Comparison of ENCODE assay signal across 8 cellular contexts in genomic region chr10:7410800-7411670, GRCh38. TPM values are rescaled to one million over a fixed set of nuclear protein-coding genes. Genes with fewer than 3 reads are reported as not detected.
DNase-seq lines count a peak whose midpoint lies in the region; TF ChIP-seq lines count a peak whose summit lies in the region.

TSS of gene SFMBT2 (minus strand) at chr10:7411034. CDS start at chr10:7381898, 29,136 bp downstream.

- no peak within 1 kb of the TSS for H3K56ac ChIP-seq in H9 (ENCODE audit: insufficient read length, low read depth, low read length)

- H3K27me3 Mint-ChIP-seq in H9 (ENCODE audit: low read depth): peaks cover 95% of the 10 kb centered on the region

- H3K79me2 ChIP-seq in H9 (ENCODE audit: insufficient read depth, low read length): no peaks in the 10 kb centered on the region

- H2AFZ ChIP-seq in H9 (ENCODE audit: low read length): no peak within 1 kb of the TSS

- peak; percentile 35 for DNase-seq in GM04504 (ENCODE audit: low read depth)
- DNase-seq in H9: peak; percentile 45
- DNase-seq in NCI-H1105 (lab: John Stamatoyannopoulos, UW): peak; percentile 1
- peak; percentile 55 for DNase-seq in activated CD4-positive, alpha-beta T cell treated with anti-CD3 and anti-CD28 coated beads, Interleukin-2, amount 50 U/mL, for 4 hours
- peak in 2 of 3 experiments; percentile 35 to 57 for DNase-seq in stimulated activated CD4-positive, alpha-beta T cell treated with anti-CD3 and anti-CD28 coated beads, TNF-alpha, amount 100 ng/mL, for 24 hours (ENCODE audit: low read depth in 3 of 3)
- no peak for DNase-seq in GOT3 (lab: John Stamatoyannopoulos, UW)

- H3K9ac ChIP-seq in H9 (ENCODE audit: extremely low read depth, insufficient read length, low read length) (no peak within 1 kb of the TSS), duodenal mucosa (ENCODE audit: low read depth in 1 of 2, low read length in 2 of 2) (peak within 1 kb of the TSS; percentile 42 to 58), liver (ENCODE audit: low read depth in 1 of 2, low read length in 2 of 2) (no peak within 1 kb of the TSS)

- H4K20me1 ChIP-seq in H9 (ENCODE audit: control insufficient read depth, insufficient read depth, insufficient read length): no peaks in the 10 kb centered on the region

- H4K91ac ChIP-seq in H9 (ENCODE audit: insufficient read length, low read depth, low read length): no peak within 1 kb of the TSS

- peak within 1 kb of the TSS; percentile 83 to 91 for H3K4me3 Mint-ChIP-seq in H9

- no peak within 1 kb of the TSS for H3K27ac ChIP-seq in H9 (ENCODE audit: insufficient read length, low read depth, low read length)
- no peak within 1 kb of the TSS for H3K27ac ChIP-seq in duodenal mucosa (ENCODE audit: low read depth, low read length)
- H3K27ac ChIP-seq in liver (ENCODE audit: low read depth in 1 of 2, low read length in 2 of 2): peak within 1 kb of the TSS; percentile 21 to 69

- no peak within 1 kb of the TSS for H4K8ac ChIP-seq in H9 (replicated peaks; ENCODE audit: insufficient read length, low read depth, low read length)

- H3K4me1 ChIP-seq in H9 (ENCODE audit: insufficient read depth, low read length): no peaks in the 10 kb centered on the region
- H3K4me1 ChIP-seq in duodenal mucosa (ENCODE audit: control insufficient read depth in 1 of 2, insufficient read depth in 2 of 2, low read length in 2 of 2): peaks cover 0 to 20% of the 10 kb centered on the region in 2 donors
- H3K4me1 ChIP-seq in liver (ENCODE audit: control insufficient read depth in 4 of 4, insufficient read depth in 4 of 4, low read length in 3 of 4): peaks cover 11 to 54% (median 34%) of the 10 kb centered on the region in 4 donors

- H3K27ac Mint-ChIP-seq in H9: peak within 1 kb of the TSS in 2 of 3 experiments; percentile 53 to 65; a peak in 3 of 7 replicates

- H3K36me3 ChIP-seq in duodenal mucosa (ENCODE audit: control insufficient read depth in 1 of 2, insufficient read depth in 2 of 2, low read length in 2 of 2): no peaks in the 10 kb centered on the region
- no peaks in the 10 kb centered on the region for H3K36me3 ChIP-seq in liver (ENCODE audit: control insufficient read depth in 4 of 4, insufficient read depth in 3 of 4, low read depth in 1 of 4, low read length in 3 of 4)

- no peak within 1 kb of the TSS for H2BK120ac ChIP-seq in H9 (ENCODE audit: low read depth, low read length, poor library complexity, severe bottlenecking)

- no peak within 1 kb of the TSS for H3K4ac ChIP-seq in H9 (ENCODE audit: low read depth, low read length)

- no peak within 1 kb of the TSS for H3K18ac ChIP-seq in H9 (ENCODE audit: insufficient read length, low read depth, low read length)

- H3K4me2 ChIP-seq in H9 (ENCODE audit: insufficient read depth, insufficient read length, low read length): peak within 1 kb of the TSS; percentile 74

- no peak within 1 kb of the TSS for H2BK15ac ChIP-seq in H9 (ENCODE audit: low read depth, low read length)

- H2BK20ac ChIP-seq in H9 (ENCODE audit: low read depth, low read length, poor library complexity, severe bottlenecking): no peak within 1 kb of the TSS

- no peak within 1 kb of the TSS for H3K14ac ChIP-seq in H9 (ENCODE audit: insufficient read depth, low read length)

- no peaks in the 10 kb centered on the region for H3K79me1 ChIP-seq in H9 (ENCODE audit: insufficient read depth, low read depth, low read length, poor library complexity, severe bottlenecking)

- peak in 1 of 2 donors; percentile 20 for TF ChIP-seq RAD21 in liver (IDR thresholded peaks at IDR 0.05)

- H3K4me3 ChIP-seq in duodenal mucosa (ENCODE audit: low read depth in 1 of 2, low read length in 2 of 2) (peak within 1 kb of the TSS; percentile 66 to 75), liver (ENCODE audit: low read depth in 1 of 3, low read length in 3 of 3) (peak within 1 kb of the TSS; percentile 60 to 76 (median 69))

- peaks cover 0 to 4% of the 10 kb centered on the region in 2 experiments; a peak in 2 of 5 replicates for H3K9me3 Mint-ChIP-seq in H9

- H3K9me3 ChIP-seq in H9 (ENCODE audit: control insufficient read depth, low read depth, low read length): no peaks in the 10 kb centered on the region
- no peaks in the 10 kb centered on the region for H3K9me3 ChIP-seq in duodenal mucosa (ENCODE audit: control insufficient read depth in 1 of 2, low read length in 2 of 2)
- H3K9me3 ChIP-seq in liver (ENCODE audit: control insufficient read depth in 4 of 4, low read length in 3 of 4): no peaks in the 10 kb centered on the region

- WGBS in H9 (ENCODE audit: extremely low coverage, insufficient read length, low lambda C conversion rate): no CpG with 5 or more reads among the region's 74 CpGs
- WGBS in liver: 2% methylated on average over 74 of the region's 74 CpGs

- no peaks in the 10 kb centered on the region for H3K36me3 Mint-ChIP-seq in H9 (ENCODE audit: insufficient read depth in 1 of 3, low read depth in 3 of 3)

- H3K27me3 ChIP-seq in H9 (ENCODE audit: insufficient read depth, low read length) (peaks cover 29% of the 10 kb centered on the region; the same call in 1 of the 2 replicates), duodenal mucosa (ENCODE audit: control insufficient read depth in 1 of 2, insufficient read depth in 2 of 2, low read length in 2 of 2) (peaks cover 0 to 4% of the 10 kb centered on the region in 2 donors), liver (ENCODE audit: control insufficient read depth in 4 of 4, insufficient read depth in 4 of 4, low read length in 3 of 4) (peaks cover 0 to 8% (median under 1%) of the 10 kb centered on the region in 4 donors)

- H3T11ph ChIP-seq in H9 (ENCODE audit: low read length): no peak within 1 kb of the TSS

- peak; percentile 12; the same call in 1 of the 3 replicates for TF ChIP-seq CTCF in H9 (conservative IDR thresholded peaks at IDR 0.05)
- peak; percentile 3 for TF ChIP-seq CTCF in liver (IDR thresholded peaks at IDR 0.05; ENCODE audit: low read depth, low read length, missing input control)

- H2BK5ac ChIP-seq in H9 (ENCODE audit: insufficient read length, low read length): no peak within 1 kb of the TSS

- no peak within 1 kb of the TSS for H2BK12ac ChIP-seq in H9 (ENCODE audit: insufficient read length, low read depth, low read length)

- H4K5ac ChIP-seq in H9 (ENCODE audit: insufficient read length, low read depth, low read length): no peak within 1 kb of the TSS

- H3K23ac ChIP-seq in H9 (ENCODE audit: insufficient read length, low read depth, low read length): no peak within 1 kb of the TSS

- H3K23me2 ChIP-seq in H9 (ENCODE audit: insufficient read length, low read depth, low read length, poor library complexity, severe bottlenecking): peaks cover 51% of the 10 kb centered on the region

- peaks cover 31 to 36% of the 10 kb centered on the region in 2 experiments for H3K4me1 Mint-ChIP-seq in H9

- H2AK5ac ChIP-seq in H9 (ENCODE audit: insufficient read length, low read length): no peak within 1 kb of the TSS

TF ChIP-seq in liver, 16 proteins besides CTCF, POLR2A, EP300 and RAD21:
- TF ChIP-seq YY1 (IDR thresholded peaks at IDR 0.05) (peak; percentile 63), EGR1 (IDR thresholded peaks at IDR 0.05; ENCODE audit: low read depth in 2 of 2) (no peak)
TF ChIP-seq in liver: peak in this region for 1.

RNA-seq across cellular contexts. Expression of gene SFMBT2, which starts in this region (rescaled TPM):
- total RNA-seq in H9 (2021) (5.3 and 6.7 TPM in 2 replicates), liver (1 to 10 TPM; 2.3 to 2.8 TPM)
- polyA plus RNA-seq in liver: under 1 TPM; 0.46 to 0.76 TPM

Comparison
In these comparisons a context has a peak if more than half of its experiments do, and no peak if none do; other contexts are left out.
1. H3K27ac ChIP-seq: peak in liver (2 of 2); none in H9 (single experiment) and duodenal mucosa (single experiment).
2. H3K9ac ChIP-seq: peak in duodenal mucosa (2 of 2); none in H9 (single experiment) and liver (0 of 2).